ENCODE assay signal across 1 cellular context in the genomic region with DNA sequence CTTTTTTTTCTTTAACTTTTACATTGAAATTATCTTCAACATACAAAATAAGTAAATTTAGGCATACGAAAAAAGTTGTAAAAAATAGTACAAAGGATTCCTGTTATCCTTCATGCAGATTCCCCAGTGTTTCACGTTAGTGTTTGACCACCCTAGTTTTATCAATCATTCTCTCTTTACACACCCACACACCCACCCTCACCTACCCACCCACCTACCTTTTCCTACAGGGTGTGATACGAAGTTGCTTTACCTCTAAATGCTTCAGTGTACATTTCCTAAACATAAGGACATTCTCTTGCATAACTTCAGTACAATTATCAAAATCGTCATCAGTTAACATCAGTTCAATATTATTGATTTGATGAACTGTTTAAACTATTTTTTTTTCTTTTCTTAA.
A peak's percentile ranks its signal among the peaks of the same experiment; 100 is the strongest.
TF ChIP-seq lines count a peak whose summit lies in the region.

No MANE protein-coding gene starts in this region.

TF ChIP-seq in HEK293, 187 proteins besides CTCF, POLR2A, EP300 and RAD21 (continued from another document):
- TF ChIP-seq ZBTB48 (tag by site-specific recombination; IDR thresholded peaks at IDR 0.05) (no peak), EGR2 (tag by site-specific recombination; IDR thresholded peaks at IDR 0.05; ENCODE audit: low read depth) (peak; percentile 66; the same call in 1 of the 2 replicates), ZNF76 (tag by site-specific recombination; IDR thresholded peaks at IDR 0.05; ENCODE audit: borderline replicate concordance, low read depth) (no peak), ZNF623 (tag by site-specific recombination; IDR thresholded peaks at IDR 0.05) (no peak), GFI1B (tag by site-specific recombination; IDR thresholded peaks at IDR 0.05) (no peak)
